In genomic region chr10:84066202-84066601, GRCh38 we compare ENCODE assay signal across 22 cellular contexts.
DNase-seq lines count a peak whose midpoint lies in the region; ATAC-seq and TF ChIP-seq lines count a peak whose summit lies in the region.
"Had no signal": no experiment of that assay in that cellular context is flagged by ENCODE, and none has a peak within 500 bp of the region (broad histone marks: within the 10 kb centered on the region; RNA-seq: fewer than 3 reads in every experiment).

No MANE protein-coding gene starts in this region.

- H4K12ac ChIP-seq in trophoblast cell (ENCODE audit: low read depth, low read length): no peak overlapping the region

- H3K4ac ChIP-seq in trophoblast cell (ENCODE audit: low read depth, low read length): no peak overlapping the region

- no peak overlapping the region for H3K4me3 ChIP-seq in MM.1S (ENCODE audit: low read length)
- no peak overlapping the region for H3K4me3 ChIP-seq in trophoblast cell (ENCODE audit: low read depth, low read length)
- H3K4me3 ChIP-seq: A549; BLaER1 treated with 17β-estradiol and CSF1 and Interleukin-3, amounts not matched to agents 10 nM and 100 nM; GM12878 had no signal

- no CpG with 5 or more reads among the region's 2 CpGs for WGBS in trophoblast cell (ENCODE audit: extremely low coverage, insufficient coverage, insufficient read length)

- H3K27me3 ChIP-seq in MM.1S (replicated peaks; ENCODE audit: insufficient read depth, low read length) (no peaks in the 10 kb centered on the region), trophoblast cell (ENCODE audit: insufficient read depth, low read length) (no peaks in the 10 kb centered on the region)
- H3K27me3 ChIP-seq: BLaER1 treated with 17β-estradiol and CSF1 and Interleukin-3, amounts not matched to agents 10 nM and 100 nM had no signal

- H3K79me2 ChIP-seq in MM.1S (ENCODE audit: low read length) (no peaks in the 10 kb centered on the region), trophoblast cell (ENCODE audit: control insufficient read depth, insufficient read depth, low read length, poor library complexity) (no peaks in the 10 kb centered on the region)

- H4K20me1 ChIP-seq in MM.1S (ENCODE audit: insufficient read depth, low read length): no peaks in the 10 kb centered on the region
- H4K20me1 ChIP-seq: BLaER1 treated with 17β-estradiol and CSF1 and Interleukin-3, amounts not matched to agents 10 nM and 100 nM had no signal

- no peak overlapping the region for H4K8ac ChIP-seq in trophoblast cell (ENCODE audit: low read depth, low read length)

- H3K27ac ChIP-seq in MM.1S (ENCODE audit: low read length) (peak overlapping the region; percentile 15; the same call in 1 of the 2 replicates), trophoblast cell (ENCODE audit: low read depth, low read length) (no peak overlapping the region)
- H3K27ac ChIP-seq: 22Rv1; A549; BLaER1 treated with 17β-estradiol and CSF1 and Interleukin-3, amounts not matched to agents 10 nM and 100 nM; C4-2B had no signal

- DNase-seq in MM.1S (peak; percentile 42), trophoblast cell (no peak), RKO (ENCODE audit: low spot score) (no peak)
- DNase-seq: AML-193; Caco-2; Calu3; CD4-positive, alpha-beta T cell; CD8-positive, alpha-beta T cell; DMS 273 treated with DMSO at 0.1 percent for 48 hours; DMS153; DMS53; DMS79; DND-41; EL; GDM1 had no signal

- H3K9me2 ChIP-seq in MM.1S (replicated peaks; ENCODE audit: insufficient read depth, low read length): no peaks in the 10 kb centered on the region

- no peak overlapping the region for H4K91ac ChIP-seq in trophoblast cell (ENCODE audit: low read depth, low read length)

- no peak overlapping the region for H3K14ac ChIP-seq in trophoblast cell (ENCODE audit: low read length)

- no peaks in the 10 kb centered on the region for H3F3A ChIP-seq in MM.1S (ENCODE audit: insufficient read depth, low read length)

- no peak overlapping the region for H3K23ac ChIP-seq in trophoblast cell (ENCODE audit: low read length)

- ATAC-seq in HG02852 (IDR thresholded peaks at IDR 0.05; ENCODE audit: unreplicated experiment) (peak; percentile 70), HG02678 (IDR thresholded peaks at IDR 0.05; ENCODE audit: unreplicated experiment) (no peak)
- ATAC-seq: A549; CD8-positive, alpha-beta T cell; GM12878 had no signal

- H3K4me1 ChIP-seq in MM.1S (ENCODE audit: low read length): peaks cover 5% of the 10 kb centered on the region; the same call in 1 of the 2 replicates
- peaks cover 0 to 2% of the 10 kb centered on the region in 2 experiments for H3K4me1 ChIP-seq in trophoblast cell (ENCODE audit: control insufficient read depth in 1 of 2, insufficient read depth in 2 of 2, low read length in 2 of 2)
- H3K4me1 ChIP-seq: A549; BLaER1 treated with 17β-estradiol and CSF1 and Interleukin-3, amounts not matched to agents 10 nM and 100 nM; Caco-2 had no signal

- no peak overlapping the region for H3K4me2 ChIP-seq in MM.1S (ENCODE audit: low read depth, low read length)
- no peak overlapping the region for H3K4me2 ChIP-seq in trophoblast cell (ENCODE audit: low read length)
- H3K4me2 ChIP-seq: A549; BLaER1 treated with 17β-estradiol and CSF1 and Interleukin-3, amounts not matched to agents 10 nM and 100 nM had no signal

- H3K79me1 ChIP-seq in trophoblast cell (ENCODE audit: low read length): no peaks in the 10 kb centered on the region

- H2BK120ac ChIP-seq in trophoblast cell (ENCODE audit: insufficient read depth, low read length, poor library complexity): no peak overlapping the region

- no peaks in the 10 kb centered on the region for H3K36me3 ChIP-seq in MM.1S (replicated peaks; ENCODE audit: insufficient read depth, low read length)
- no peaks in the 10 kb centered on the region for H3K36me3 ChIP-seq in trophoblast cell (ENCODE audit: control insufficient read depth in 1 of 2, insufficient read depth in 2 of 2, low read length in 2 of 2)
- H3K36me3 ChIP-seq: BLaER1 treated with 17β-estradiol and CSF1 and Interleukin-3, amounts not matched to agents 10 nM and 100 nM had no signal

- TF ChIP-seq CTCF in MM.1S (IDR thresholded peaks at IDR 0.05; ENCODE audit: low read length): no peak

- no peak overlapping the region for H2BK5ac ChIP-seq in trophoblast cell (ENCODE audit: low read depth, low read length, poor library complexity)

- H3K9ac ChIP-seq in MM.1S (ENCODE audit: low read length) (no peak overlapping the region), trophoblast cell (ENCODE audit: low read length) (no peak overlapping the region)
- H3K9ac ChIP-seq: BLaER1 treated with 17β-estradiol and CSF1 and Interleukin-3, amounts not matched to agents 10 nM and 100 nM had no signal

- H2AK5ac ChIP-seq in trophoblast cell (ENCODE audit: low read length): peak overlapping the region; percentile 35

- H2BK12ac ChIP-seq in trophoblast cell (ENCODE audit: low read length): no peak overlapping the region

- no peaks in the 10 kb centered on the region for H3K9me3 ChIP-seq in MM.1S (replicated peaks; ENCODE audit: insufficient read depth, low read length)
- no peaks in the 10 kb centered on the region for H3K9me3 ChIP-seq in trophoblast cell (ENCODE audit: insufficient read depth, low read depth, low read length)
- H3K9me3 ChIP-seq: A549, Caco-2 had no signal

- H3K18ac ChIP-seq in trophoblast cell (ENCODE audit: low read length): no peak overlapping the region

- H2AFZ ChIP-seq in MM.1S (ENCODE audit: low read length): no peak overlapping the region
- H2AFZ ChIP-seq in trophoblast cell (ENCODE audit: insufficient read depth, low read length, poor library complexity): no peak overlapping the region
